In genomic region chr2:19646987-19647386, GRCh38 we compare ENCODE assay signal across 9 cellular contexts.
"Had no signal": no experiment of that assay in that cellular context is flagged by ENCODE, and none has a peak within 500 bp of the region (broad histone marks: within the 10 kb centered on the region; RNA-seq: fewer than 3 reads in every experiment).

No MANE protein-coding gene starts in this region.

- H3K27ac Mint-ChIP-seq: HFFc6 had no signal

- H3K4me3 ChIP-seq: GM23248, HAP-1, K562 had no signal

- H3K9me3 ChIP-seq: HAP-1 had no signal

- H2AFZ ChIP-seq: GM23248 had no signal

- H3K27ac ChIP-seq: GM23248, HL-60 had no signal

- H3K36me3 ChIP-seq: HAP-1 had no signal

- DNase-seq: GM23248, GOT3, H7, HFFc6, IMR-90 had no signal

- H3K4me1 ChIP-seq: HAP-1 had no signal

- H3K9ac ChIP-seq: GM23248 had no signal

- H3K4me3 Mint-ChIP-seq: HFFc6 had no signal

- ATAC-seq: HCT116, K562 had no signal

- H3K9me3 Mint-ChIP-seq: HFFc6 had no signal

- FAIRE-seq: K562 had no signal
